8 cellular contexts compared by ENCODE assay signal in genomic region chr5:139392324-139392677, GRCh38. TPM values are rescaled to one million over a fixed set of nuclear protein-coding genes. Genes with fewer than 3 reads are reported as not detected.
A peak's percentile ranks its signal among the peaks of the same experiment; 100 is the strongest.
DNase-seq lines count a peak whose midpoint lies in the region; ATAC-seq and TF ChIP-seq lines count a peak whose summit lies in the region.

No MANE protein-coding gene starts in this region.

- no peaks in the 10 kb centered on the region for H3K9me3 ChIP-seq in CD4-positive, alpha-beta T cell (ENCODE audit: control insufficient read depth, low read length)
- no peaks in the 10 kb centered on the region for H3K9me3 ChIP-seq in mucosa of rectum (ENCODE audit: control insufficient read depth in 2 of 2, low read length in 2 of 2)

- H3K4me3 ChIP-seq in HFF-Myc (replicated peaks; ENCODE audit: low read depth, low read length) = peak overlapping the region; percentile 52
- H3K4me3 ChIP-seq in mucosa of rectum (ENCODE audit: low read length in 2 of 2) = peak overlapping the region; percentile 75 to 76

- CTCF ChIA-PET in CD4-positive, alpha-beta T cell (lab: Charles Lee) = interaction anchor here (0.5 to 2.4 kb wide), 5 partner anchors 11 to 171 kb away, joined by 3 to 14 read pairs (median 5); partner anchors contain the start of genes PAIP2 and SPATA24

- H3K27me3 ChIP-seq in CD4-positive, alpha-beta T cell (ENCODE audit: control insufficient read depth, insufficient read depth, low read length) = peaks cover 6% of the 10 kb centered on the region
- H3K27me3 ChIP-seq in mucosa of rectum (ENCODE audit: control insufficient read depth in 2 of 2, insufficient read depth in 2 of 2, low read length in 2 of 2) = peaks cover 0 to 7% of the 10 kb centered on the region in 2 donors

- peak overlapping the region; percentile 60 to 68 for H3K9ac ChIP-seq in mucosa of rectum (ENCODE audit: low read depth in 1 of 2, low read length in 2 of 2)

- H3K27ac ChIP-seq in CD4-positive, alpha-beta T cell (ENCODE audit: low read depth, low read length) = no peak overlapping the region
- peak overlapping the region; percentile 85 to 90 for H3K27ac ChIP-seq in mucosa of rectum (ENCODE audit: low read depth in 2 of 2, low read length in 2 of 2)

- peaks cover 38% of the 10 kb centered on the region for H3K4me1 Mint-ChIP-seq in CD4-positive, alpha-beta T cell (ENCODE audit: low read depth)
- peaks cover 54% of the 10 kb centered on the region for H3K4me1 Mint-ChIP-seq in activated naive CD8-positive, alpha-beta T cell treated with anti-CD3 and anti-CD28 coated beads, Interleukin-2, amount 10 ng/mL, durations not matched to agents 7 days and 5 days

- peaks cover 8 to 10% of the 10 kb centered on the region in 2 donors for H3K36me3 ChIP-seq in mucosa of rectum (ENCODE audit: control insufficient read depth in 2 of 2, insufficient read depth in 2 of 2, low read length in 2 of 2)

- H3K27me3 Mint-ChIP-seq in CD4-positive, alpha-beta T cell = no peaks in the 10 kb centered on the region
- no peaks in the 10 kb centered on the region for H3K27me3 Mint-ChIP-seq in activated naive CD8-positive, alpha-beta T cell treated with anti-CD3 and anti-CD28 coated beads, Interleukin-2, amount 10 ng/mL, durations not matched to agents 7 days and 5 days

- peak overlapping the region; percentile 92 for H3K4me3 Mint-ChIP-seq in CD4-positive, alpha-beta T cell
- H3K4me3 Mint-ChIP-seq in activated naive CD8-positive, alpha-beta T cell treated with anti-CD3 and anti-CD28 coated beads, Interleukin-2, amount 10 ng/mL, durations not matched to agents 7 days and 5 days = peak overlapping the region; percentile 99

- DNase-seq in CD4-positive, alpha-beta T cell = no peak
- no peak for DNase-seq in HFF-Myc (ENCODE audit: extremely low read depth, low read depth)
- DNase-seq in activated naive CD8-positive, alpha-beta T cell treated with anti-CD3 and anti-CD28 coated beads, Interleukin-2, amount 10 ng/mL, durations not matched to agents 7 days and 5 days = no peak
- no peak for DNase-seq in kidney glomerular epithelial cell (lab: John Stamatoyannopoulos, UW)
- DNase-seq in islet precursor cell = no peak
- no peak for DNase-seq in HCEC 1CT

- peaks cover 50 to 58% of the 10 kb centered on the region in 2 donors for H3K4me1 ChIP-seq in mucosa of rectum (ENCODE audit: control insufficient read depth in 2 of 2, insufficient read depth in 2 of 2, low read length in 2 of 2)

- intact Hi-C loops in CD4-positive, alpha-beta T cell (cut with DNase I, micrococcal nuclease) = loop anchor here (2.0 to 5.0 kb wide), 2 partner anchors 50 to 104 kb away; partner anchors contain the start of gene PAIP2 (in 1 of the 2)

- ATAC-seq in CD4-positive, alpha-beta T cell (ENCODE audit: poor library complexity) = peak; percentile 32
- ATAC-seq in activated naive CD8-positive, alpha-beta T cell treated with anti-CD3 and anti-CD28 coated beads, Interleukin-2, amount 10 ng/mL, durations not matched to agents 7 days and 5 days (ENCODE audit: low read depth) = peak; percentile 22
- no peak for ATAC-seq in GM18519 (IDR thresholded peaks at IDR 0.05; ENCODE audit: low FRiP score, unreplicated experiment)

- H3K27ac Mint-ChIP-seq in CD4-positive, alpha-beta T cell = no peak overlapping the region
- peak overlapping the region; percentile 100 for H3K27ac Mint-ChIP-seq in activated naive CD8-positive, alpha-beta T cell treated with anti-CD3 and anti-CD28 coated beads, Interleukin-2, amount 10 ng/mL, durations not matched to agents 7 days and 5 days

- no peak for TF ChIP-seq CTCF in CD4-positive, alpha-beta T cell (IDR thresholded peaks at IDR 0.05)
- no peak for TF ChIP-seq CTCF in HFF-Myc (IDR thresholded peaks at IDR 0.05; ENCODE audit: low read depth, low read length, missing control alignments)

- no peaks in the 10 kb centered on the region for H3K9me3 Mint-ChIP-seq in CD4-positive, alpha-beta T cell
- no peaks in the 10 kb centered on the region for H3K9me3 Mint-ChIP-seq in activated naive CD8-positive, alpha-beta T cell treated with anti-CD3 and anti-CD28 coated beads, Interleukin-2, amount 10 ng/mL, durations not matched to agents 7 days and 5 days

- POLR2A ChIA-PET in CD4-positive, alpha-beta T cell (lab: Charles Lee) = interaction anchor here (0.6 to 4.6 kb wide), 4 partner anchors 12 to 468 kb away, joined by 3 to 21 read pairs (median 11); partner anchors contain the start of genes MATR3, PAIP2 and SPATA24
- POLR2A ChIA-PET in activated naive CD8-positive, alpha-beta T cell treated with anti-CD3 and anti-CD28 coated beads, Interleukin-2, amount 10 ng/mL, durations not matched to agents 7 days and 5 days (lab: Charles Lee) = interaction anchor here (0.6 to 9.1 kb wide), 10 partner anchors 10 to 169 kb away, joined by 3 to 105 read pairs (median 6); partner anchors contain the start of genes MATR3, PAIP2, SMIM33 and SPATA24

- H3K36me3 Mint-ChIP-seq in CD4-positive, alpha-beta T cell (ENCODE audit: low read depth) = no peaks in the 10 kb centered on the region
- peaks cover 13% of the 10 kb centered on the region for H3K36me3 Mint-ChIP-seq in activated naive CD8-positive, alpha-beta T cell treated with anti-CD3 and anti-CD28 coated beads, Interleukin-2, amount 10 ng/mL, durations not matched to agents 7 days and 5 days

RNA-seq across cellular contexts. Expression of gene MZB1, which starts 2.6 kb away (rescaled TPM):
- under 1 TPM; 0.42 to 0.63 TPM for total RNA-seq in CD4-positive, alpha-beta T cell
- 10 to 100 TPM; 21.8 to 22.6 TPM for total RNA-seq in activated naive CD8-positive, alpha-beta T cell treated with anti-CD3 and anti-CD28 coated beads, Interleukin-2, amount 10 ng/mL, durations not matched to agents 7 days and 5 days

RNA-seq across cellular contexts. Expression of gene PROB1, which starts 2.6 kb away (rescaled TPM):
- total RNA-seq in CD4-positive, alpha-beta T cell = under 1 TPM; 0.25 to 0.41 TPM
- total RNA-seq in activated naive CD8-positive, alpha-beta T cell treated with anti-CD3 and anti-CD28 coated beads, Interleukin-2, amount 10 ng/mL, durations not matched to agents 7 days and 5 days = 1 to 10 TPM; 4.1 to 4.3 TPM

RNA-seq across cellular contexts. Expression of gene SLC23A1, which starts 9.2 kb away (rescaled TPM):
- not detected for total RNA-seq in CD4-positive, alpha-beta T cell
- total RNA-seq in activated naive CD8-positive, alpha-beta T cell treated with anti-CD3 and anti-CD28 coated beads, Interleukin-2, amount 10 ng/mL, durations not matched to agents 7 days and 5 days = 1 to 10 TPM; 1.3 to 1.8 TPM

RNA-seq across cellular contexts. Expression of gene SPATA24, which starts 11.6 kb away (rescaled TPM):
- 1 to 10 TPM; 3.0 to 3.9 TPM for total RNA-seq in CD4-positive, alpha-beta T cell
- total RNA-seq in activated naive CD8-positive, alpha-beta T cell treated with anti-CD3 and anti-CD28 coated beads, Interleukin-2, amount 10 ng/mL, durations not matched to agents 7 days and 5 days = 1 to 10 TPM; 6.3 to 6.4 TPM

RNA-seq across cellular contexts. Expression of gene DNAJC18, which starts 47.0 kb away (rescaled TPM):
- 1 to 10 TPM; 7.5 to 8.7 TPM for total RNA-seq in CD4-positive, alpha-beta T cell
- total RNA-seq in activated naive CD8-positive, alpha-beta T cell treated with anti-CD3 and anti-CD28 coated beads, Interleukin-2, amount 10 ng/mL, durations not matched to agents 7 days and 5 days = 1 to 10 TPM; 4.2 to 5.7 TPM

Comparison
In these comparisons a context has a peak if more than half of its experiments do, and no peak if none do; other contexts are left out.
1. RNA of gene MZB1, which starts 2.6 kb away (total RNA-seq): 21.8 to 22.6 TPM in activated naive CD8-positive, alpha-beta T cell treated with anti-CD3 and anti-CD28 coated beads, Interleukin-2, amount 10 ng/mL, durations not matched to agents 7 days and 5 days; 0.42 to 0.63 TPM in CD4-positive, alpha-beta T cell; every median in the first group is over 10 times any median in the second.